In the genomic region with DNA sequence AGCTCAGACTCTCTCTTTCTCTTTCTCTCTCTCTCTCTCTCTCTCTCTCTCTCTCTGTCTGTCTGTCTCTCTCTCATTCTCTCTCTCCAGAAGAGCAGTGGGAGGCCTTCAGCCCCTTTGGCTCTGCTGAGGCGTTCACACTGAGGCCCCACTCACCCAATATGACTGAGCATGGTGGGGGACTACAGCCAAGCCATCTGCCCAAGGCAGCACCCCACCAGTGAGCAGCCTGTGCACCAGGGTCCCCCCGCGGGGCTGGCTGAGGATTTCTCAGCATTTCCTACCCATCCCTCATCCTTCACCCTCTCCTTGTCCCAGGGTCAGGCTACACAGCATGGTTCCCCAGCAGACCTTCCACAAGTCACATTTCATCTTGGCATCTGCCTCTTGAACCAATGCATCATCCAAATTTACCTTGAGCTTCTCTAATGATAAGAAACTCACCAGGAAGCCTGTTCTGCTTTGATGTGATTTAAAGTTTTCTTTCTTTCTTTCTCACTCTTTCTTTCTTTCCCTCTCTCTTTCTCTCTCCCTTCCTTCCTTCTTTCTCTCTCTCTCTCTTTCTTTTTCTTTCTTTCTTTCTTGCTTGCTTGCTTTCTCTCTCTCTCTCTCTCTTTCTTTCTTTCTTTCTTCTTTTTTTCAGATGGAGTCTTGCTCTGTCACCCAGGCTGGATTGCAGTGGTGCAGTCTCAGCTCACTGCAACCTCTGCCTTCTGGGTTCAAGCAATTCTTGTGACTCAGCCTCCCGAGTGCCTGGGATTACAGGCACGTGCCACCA, we compare ENCODE assay signal across 16 cellular contexts. TPM values are rescaled to one million over a fixed set of nuclear protein-coding genes. Genes with fewer than 3 reads are reported as not detected.
A peak's percentile ranks its signal among the peaks of the same experiment; 100 is the strongest.
DNase-seq lines count a peak whose midpoint lies in the region; ATAC-seq, FAIRE-seq and TF ChIP-seq lines count a peak whose summit lies in the region.
"Had no signal": no experiment of that assay in that cellular context is flagged by ENCODE, and none has a peak within 500 bp of the region (broad histone marks: within the 10 kb centered on the region; RNA-seq: fewer than 3 reads in every experiment).

No MANE protein-coding gene starts in this region.

- no peaks in the 10 kb centered on the region for H4K20me1 ChIP-seq in HepG2 (ENCODE audit: insufficient read depth, low read length)

- 5% methylated on average over 5 of the region's 5 CpGs for WGBS in HepG2 (ENCODE audit: low lambda C conversion rate)
- WGBS in right lobe of liver (ENCODE audit: insufficient coverage, low coverage, low lambda C conversion rate, missing lambda C conversion rate) = 48% methylated on average over 3 of the region's 5 CpGs
- 82% methylated on average over 5 of the region's 5 CpGs for WGBS in suprapubic skin

- H3K4me1 Mint-ChIP-seq in endothelial cell (ENCODE audit: unreplicated experiment) = no peaks in the 10 kb centered on the region
- H3K4me1 Mint-ChIP-seq: B cell had no signal

- no peak for TF ChIP-seq RAD21 in HepG2 (CRISPR knock-in tag; IDR thresholded peaks at IDR 0.05)

- H3K36me3 ChIP-seq in HepG2 (replicated peaks in 1 of 2; ENCODE audit: control insufficient read depth in 1 of 2, insufficient read depth in 2 of 2, low read length in 2 of 2) = no peaks in the 10 kb centered on the region
- H3K36me3 ChIP-seq in right lobe of liver = no peaks in the 10 kb centered on the region
- H3K36me3 ChIP-seq in suprapubic skin = no peaks in the 10 kb centered on the region

- no peak overlapping the region for H3K4me3 Mint-ChIP-seq in endothelial cell (ENCODE audit: unreplicated experiment)
- H3K4me3 Mint-ChIP-seq: B cell; CD4-positive, alpha-beta T cell had no signal

- in situ Hi-C loops in HepG2 (cut with HindIII; ENCODE audit: extremely low pct_ligation_motif_present, low pct_unique_long_range_greater_than_20kb) = no loop called here

- no peaks in the 10 kb centered on the region for H3K79me2 ChIP-seq in HepG2 (ENCODE audit: insufficient read depth, low read length)

- ATAC-seq in HepG2 = no peak
- no peak for ATAC-seq in right lobe of liver
- no peak for ATAC-seq in HG03280 (IDR thresholded peaks at IDR 0.05; ENCODE audit: unreplicated experiment)
- ATAC-seq in HG02938 (IDR thresholded peaks at IDR 0.05; ENCODE audit: unreplicated experiment) = no peak
- no peak for ATAC-seq in sciatic nerve
- ATAC-seq: HCT116 had no signal

- no peak for TF ChIP-seq EP300 in HepG2 (IDR thresholded peaks at IDR 0.05; ENCODE audit: low read depth in 2 of 2, low read length in 2 of 2)
- no peak for TF ChIP-seq EP300 in HepG2 (CRISPR knock-in tag; IDR thresholded peaks at IDR 0.05; ENCODE audit: borderline replicate concordance)
- TF ChIP-seq EP300 in suprapubic skin (IDR thresholded peaks at IDR 0.05) = no peak

- no TSS peak for BruUV-seq in HepG2 (replicated peaks; lab: Mats Ljungman, UMichigan)

- H3K36me3 Mint-ChIP-seq in endothelial cell (ENCODE audit: low read depth, unreplicated experiment) = peaks cover 7% of the 10 kb centered on the region

- TF ChIP-seq CTCF in HepG2 (CRISPR knock-in tag; IDR thresholded peaks at IDR 0.05) (no peak), right lobe of liver (IDR thresholded peaks at IDR 0.05) (no peak), endothelial cell (IDR thresholded peaks at IDR 0.05; ENCODE audit: unreplicated experiment) (no peak), suprapubic skin (IDR thresholded peaks at IDR 0.05) (no peak)

- H3K9ac ChIP-seq in HepG2 (ENCODE audit: insufficient read depth, low read depth, low read length) = no peak overlapping the region
- H3K9ac ChIP-seq: GM23248 had no signal

- H2AFZ ChIP-seq in HepG2 (ENCODE audit: low read length) = no peak overlapping the region
- H2AFZ ChIP-seq: GM23248 had no signal

- no peaks in the 10 kb centered on the region; a peak in 1 of 5 replicates for H3K27me3 ChIP-seq in HepG2 (ENCODE audit: control insufficient read depth in 1 of 2, insufficient read depth in 2 of 2, low read length in 2 of 2)
- no peaks in the 10 kb centered on the region for H3K27me3 ChIP-seq in right lobe of liver
- no peaks in the 10 kb centered on the region for H3K27me3 ChIP-seq in suprapubic skin

- CTCF ChIA-PET in HepG2 (lab: Yijun Ruan, JAX; ENCODE audit: low intra/inter-chr PET ratio, low total read pairs) = no interaction called here

- no peak overlapping the region for H3K27ac ChIP-seq in HepG2 (ENCODE audit: extremely low read length, insufficient read depth, low read length)
- H3K27ac ChIP-seq in right lobe of liver = no peak overlapping the region
- H3K27ac ChIP-seq in suprapubic skin = no peak overlapping the region
- H3K27ac ChIP-seq: GM23248 had no signal

- POLR2A ChIA-PET in HepG2 (lab: Yijun Ruan, JAX) = no interaction called here

- DNase-seq in HepG2 (ENCODE audit: low spot score) = no peak
- DNase-seq in right lobe of liver = no peak
- no peak for DNase-seq in endothelial cell (ENCODE audit: low spot score)
- DNase-seq in suprapubic skin (ENCODE audit: low spot score in 2 of 2) = peak in 1 of 2 donors; percentile 37
- no peak for DNase-seq in sciatic nerve (ENCODE audit: low spot score)
- DNase-seq: C1 segment of cervical spinal cord; Calu3; CD4-positive, alpha-beta T cell; DMS 273 treated with DMSO at 0.1 percent for 48 hours; GM23248 had no signal

- no peaks in the 10 kb centered on the region for H3K4me1 ChIP-seq in HepG2 (ENCODE audit: insufficient read depth, low read length)
- no peaks in the 10 kb centered on the region for H3K4me1 ChIP-seq in right lobe of liver
- peaks cover 2% of the 10 kb centered on the region for H3K4me1 ChIP-seq in suprapubic skin

- no peaks in the 10 kb centered on the region for H3K9me3 Mint-ChIP-seq in endothelial cell (ENCODE audit: unreplicated experiment)

- H3K9me3 ChIP-seq in HepG2 (ENCODE audit: low read length) (no peaks in the 10 kb centered on the region), right lobe of liver (no peaks in the 10 kb centered on the region), suprapubic skin (no peaks in the 10 kb centered on the region)

- intact Hi-C loops in HepG2 (cut with micrococcal nuclease; ENCODE audit: unreplicated experiment) = no loop called here
- intact Hi-C loops in right lobe of liver (cut with DNase I) = no loop called here
- intact Hi-C loops in sciatic nerve (cut with DNase I) = no loop called here

- H3K27me3 Mint-ChIP-seq in endothelial cell (ENCODE audit: unreplicated experiment) = peaks cover 17% of the 10 kb centered on the region
- H3K27me3 Mint-ChIP-seq: CD4-positive, alpha-beta T cell had no signal

- TF ChIP-seq POLR2A in HepG2 (IDR thresholded peaks at IDR 0.05; ENCODE audit: insufficient read depth in 1 of 2, low read depth in 2 of 2, low read length in 2 of 2) = no peak
- TF ChIP-seq POLR2A in right lobe of liver (IDR thresholded peaks at IDR 0.05) = no peak
- no peak for TF ChIP-seq POLR2A in suprapubic skin (IDR thresholded peaks at IDR 0.05)

- no peak for FAIRE-seq in HepG2 (lab: Jason Lieb, UNC)
- FAIRE-seq: A204.1, H54 had no signal

- no peak overlapping the region for H3K4me2 ChIP-seq in HepG2 (ENCODE audit: low read depth, low read length)

- H3K4me3 ChIP-seq in HepG2 (replicated peaks in 1 of 3; ENCODE audit: insufficient read depth in 1 of 3, low read depth in 2 of 3, low read length in 3 of 3) (no peak overlapping the region), right lobe of liver (no peak overlapping the region), suprapubic skin (peak overlapping the region; percentile 26)
- H3K4me3 ChIP-seq: GM23248 had no signal

- peak overlapping the region; percentile 67 for H3K27ac Mint-ChIP-seq in endothelial cell (ENCODE audit: unreplicated experiment)
- H3K27ac Mint-ChIP-seq: B cell; CD4-positive, alpha-beta T cell had no signal

RNA-seq across cellular contexts. Expression of gene NXT1, which starts 47.1 kb away (rescaled TPM):
- total RNA-seq in HepG2 (2016; rRNA removed; fragmentation: Illumina TruSeq; extraction: Trizol) = 65.9 and 69.7 TPM in 2 replicates
- total RNA-seq in HepG2 (2016; cell fraction: cytosol; rRNA removed; fragmentation: Illumina TruSeq; extraction: Trizol; ENCODE audit: low read depth) = 33.9 and 44.3 TPM in 2 replicates
- 66.3 and 67.2 TPM in 2 replicates for total RNA-seq in HepG2 (2016; cell fraction: insoluble cytoplasmic fraction; rRNA removed; fragmentation: Illumina TruSeq; extraction: Trizol)
- total RNA-seq in HepG2 (2016; cell fraction: membrane; rRNA removed; fragmentation: Illumina TruSeq; extraction: Trizol) = 44.7 and 63.8 TPM in 2 replicates
- 24.4 and 28.0 TPM in 2 replicates for total RNA-seq in HepG2 (2016; cell fraction: nucleus; rRNA removed; fragmentation: Illumina TruSeq; extraction: Trizol)
- polyA plus RNA-seq in HepG2 (2011; rRNA removed) = 35.6 and 40.8 TPM in 2 replicates
- polyA plus RNA-seq in HepG2 (2011; cell fraction: cytosol; rRNA removed) = 43.8 and 47.5 TPM in 2 replicates
- 14.7 and 15.8 TPM in 2 replicates for polyA plus RNA-seq in HepG2 (2011; cell fraction: nucleus; rRNA removed)
- 26.7 and 32.9 TPM in 2 replicates for polyA plus RNA-seq in HepG2 (2012)
- polyA plus RNA-seq in HepG2 (2016; cell fraction: cytosol; fragmentation: Illumina TruSeq; extraction: Trizol; ENCODE audit: low read depth) = 18.8 and 30.9 TPM in 2 replicates
- polyA plus RNA-seq in HepG2 (2016; cell fraction: insoluble cytoplasmic fraction; fragmentation: Illumina TruSeq; extraction: Trizol; ENCODE audit: low read depth) = 62.5 and 64.4 TPM in 2 replicates
- 26.0 and 39.0 TPM in 2 replicates for polyA plus RNA-seq in HepG2 (2016; cell fraction: membrane; fragmentation: Illumina TruSeq; extraction: Trizol; ENCODE audit: low read depth)
- polyA plus RNA-seq in HepG2 (2016; cell fraction: nucleus; fragmentation: Illumina TruSeq; extraction: Trizol; ENCODE audit: insufficient read depth, low read depth) = 41.7 and 47.7 TPM in 2 replicates
- polyA minus RNA-seq in HepG2 (2011; rRNA and poly(A)+ RNA removed; ENCODE audit: low replicate concordance) = 25.3 and 27.2 TPM in 2 replicates
- 11.5 and 13.4 TPM in 2 replicates for polyA minus RNA-seq in HepG2 (2011; cell fraction: cytosol; rRNA and poly(A)+ RNA removed)
- polyA minus RNA-seq in HepG2 (2011; cell fraction: nucleus; rRNA and poly(A)+ RNA removed) = 8.2 and 10.1 TPM in 2 replicates
- 10 to 100 TPM in 2 of 6 experiments, 1 to 10 TPM in 4; 3.8 to 11.2 (median 6.1) TPM for total RNA-seq in right lobe of liver
- 24.5 TPM for total RNA-seq in endothelial cell (ENCODE audit: unreplicated experiment)
- total RNA-seq in suprapubic skin = 10 to 100 TPM; 18.3 to 64.5 (median 43.9) TPM
- 15.9 TPM for total RNA-seq in sciatic nerve

RNA-seq across cellular contexts. Expression of gene GZF1, which starts 58.5 kb away (rescaled TPM):
- total RNA-seq in HepG2 (2016; rRNA removed; fragmentation: Illumina TruSeq; extraction: Trizol) = 26.0 and 26.4 TPM in 2 replicates
- 1.9 and 2.6 TPM in 2 replicates for total RNA-seq in HepG2 (2016; cell fraction: cytosol; rRNA removed; fragmentation: Illumina TruSeq; extraction: Trizol; ENCODE audit: low read depth)
- total RNA-seq in HepG2 (2016; cell fraction: insoluble cytoplasmic fraction; rRNA removed; fragmentation: Illumina TruSeq; extraction: Trizol) = 22.9 and 24.5 TPM in 2 replicates
- 8.6 and 9.9 TPM in 2 replicates for total RNA-seq in HepG2 (2016; cell fraction: membrane; rRNA removed; fragmentation: Illumina TruSeq; extraction: Trizol)
- total RNA-seq in HepG2 (2016; cell fraction: nucleus; rRNA removed; fragmentation: Illumina TruSeq; extraction: Trizol) = 19.0 and 22.5 TPM in 2 replicates
- 16.9 and 21.9 TPM in 2 replicates for polyA plus RNA-seq in HepG2 (2011; rRNA removed)
- polyA plus RNA-seq in HepG2 (2011; cell fraction: cytosol; rRNA removed) = 9.4 and 15.6 TPM in 2 replicates
- polyA plus RNA-seq in HepG2 (2011; cell fraction: nucleus; rRNA removed) = 66.6 and 67.6 TPM in 2 replicates
- polyA plus RNA-seq in HepG2 (2012) = 9.0 and 9.7 TPM in 2 replicates
- 0.93 and 1.7 TPM in 2 replicates for polyA plus RNA-seq in HepG2 (2016; cell fraction: cytosol; fragmentation: Illumina TruSeq; extraction: Trizol; ENCODE audit: low read depth)
- 14.6 and 15.6 TPM in 2 replicates for polyA plus RNA-seq in HepG2 (2016; cell fraction: insoluble cytoplasmic fraction; fragmentation: Illumina TruSeq; extraction: Trizol; ENCODE audit: low read depth)
- 3.4 and 4.4 TPM in 2 replicates for polyA plus RNA-seq in HepG2 (2016; cell fraction: membrane; fragmentation: Illumina TruSeq; extraction: Trizol; ENCODE audit: low read depth)
- 27.5 and 33.7 TPM in 2 replicates for polyA plus RNA-seq in HepG2 (2016; cell fraction: nucleus; fragmentation: Illumina TruSeq; extraction: Trizol; ENCODE audit: insufficient read depth, low read depth)
- polyA minus RNA-seq in HepG2 (2011; rRNA and poly(A)+ RNA removed; ENCODE audit: low replicate concordance) = 48.6 and 69.0 TPM in 2 replicates
- polyA minus RNA-seq in HepG2 (2011; cell fraction: cytosol; rRNA and poly(A)+ RNA removed) = 17.5 and 22.3 TPM in 2 replicates
- polyA minus RNA-seq in HepG2 (2011; cell fraction: nucleus; rRNA and poly(A)+ RNA removed) = 37.7 and 38.0 TPM in 2 replicates
- total RNA-seq in right lobe of liver = 1 to 10 TPM; 3.5 to 9.6 (median 6.1) TPM
- 9.6 TPM for total RNA-seq in endothelial cell (ENCODE audit: unreplicated experiment)
- 10 to 100 TPM; 11.1 to 19.1 (median 15.2) TPM for total RNA-seq in suprapubic skin
- total RNA-seq in sciatic nerve = 15.7 TPM
